ENCODE assay signal across 26 cellular contexts in the genomic region with DNA sequence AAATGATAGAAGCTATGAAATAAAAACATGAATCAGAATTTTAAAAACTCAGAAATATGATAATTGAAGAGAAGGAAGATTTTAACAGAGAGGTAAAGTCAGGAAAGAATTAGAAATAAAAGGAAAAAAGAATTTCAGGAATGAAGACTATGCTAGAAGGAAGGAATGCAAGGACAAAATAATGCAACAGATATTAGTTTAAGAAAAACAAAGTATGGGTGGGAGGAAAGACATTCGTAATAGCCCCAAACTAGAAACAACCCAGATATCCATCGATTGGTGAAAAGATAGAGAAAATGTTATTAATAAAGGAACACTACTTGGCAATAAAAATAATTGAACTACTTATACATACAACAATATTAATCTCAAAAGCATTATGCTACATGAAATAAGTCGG.
"Had no signal": no experiment of that assay in that cellular context is flagged by ENCODE, and none has a peak within 500 bp of the region (broad histone marks: within the 10 kb centered on the region; RNA-seq: fewer than 3 reads in every experiment).

No MANE protein-coding gene starts in this region.

- H3K27me3 ChIP-seq: breast epithelium, esophagus squamous epithelium, hepatocyte, stomach, vagina had no signal

- H3K27ac ChIP-seq: breast epithelium, esophagus squamous epithelium, lower lobe of right lung, skin epidermis, vagina had no signal

- H3K9me3 Mint-ChIP-seq: activated CD4-positive, alpha-beta memory T cell treated with anti-CD3 and anti-CD28 coated beads, Interleukin-2, amount 10 ng/mL, durations not matched to agents 7 days and 5 days had no signal

- H3K27ac Mint-ChIP-seq: activated CD4-positive, alpha-beta memory T cell treated with anti-CD3 and anti-CD28 coated beads, Interleukin-2, amount 10 ng/mL, durations not matched to agents 7 days and 5 days; activated CD8-positive, alpha-beta memory T cell treated with anti-CD3 and anti-CD28 coated beads, Interleukin-2, amount 10 ng/mL, durations not matched to agents 7 days and 5 days; activated naive CD4-positive, alpha-beta T cell treated with anti-CD3 and anti-CD28 coated beads for 36 hours; activated naive CD8-positive, alpha-beta T cell treated with anti-CD3 and anti-CD28 coated beads, Interleukin-2, amount 50 U/mL, for 24 hours; dendritic cell treated with granulocyte-macrophage colony-stimulating factor and Interleukin-4, amounts not matched to agents 40 ng/mL and 50 ng/mL, for 4 days had no signal

- H3K9me3 ChIP-seq: breast epithelium, esophagus squamous epithelium, lower lobe of right lung, stomach, vagina had no signal

- H3K4me3 ChIP-seq: breast epithelium, esophagus squamous epithelium, hepatocyte, lower lobe of right lung, skin epidermis, stomach, vagina had no signal

- H3K36me3 Mint-ChIP-seq: activated CD8-positive, alpha-beta memory T cell treated with anti-CD3 and anti-CD28 coated beads, Interleukin-2, amount 10 ng/mL, durations not matched to agents 7 days and 5 days had no signal

- H3K27me3 Mint-ChIP-seq: activated naive CD8-positive, alpha-beta T cell treated with anti-CD3 and anti-CD28 coated beads, Interleukin-2, amount 50 U/mL, for 24 hours; dendritic cell treated with granulocyte-macrophage colony-stimulating factor and Interleukin-4, amounts not matched to agents 40 ng/mL and 50 ng/mL, for 4 days had no signal

- H3K4me3 Mint-ChIP-seq: activated CD4-positive, alpha-beta memory T cell treated with anti-CD3 and anti-CD28 coated beads, Interleukin-2, amount 10 ng/mL, durations not matched to agents 7 days and 5 days; activated CD8-positive, alpha-beta memory T cell treated with anti-CD3 and anti-CD28 coated beads, Interleukin-2, amount 10 ng/mL, durations not matched to agents 7 days and 5 days; activated naive CD4-positive, alpha-beta T cell treated with anti-CD3 and anti-CD28 coated beads for 36 hours; activated naive CD8-positive, alpha-beta T cell treated with anti-CD3 and anti-CD28 coated beads, Interleukin-2, amount 50 U/mL, for 24 hours; dendritic cell treated with granulocyte-macrophage colony-stimulating factor and Interleukin-4, amounts not matched to agents 40 ng/mL and 50 ng/mL, for 4 days; nephron had no signal

- H2AFZ ChIP-seq: hepatocyte had no signal

- H3K4me1 ChIP-seq: breast epithelium, lower lobe of right lung, vagina had no signal

- DNase-seq: activated CD4-positive, alpha-beta memory T cell treated with anti-CD3 and anti-CD28 coated beads, Interleukin-2, amount 10 ng/mL, durations not matched to agents 7 days and 5 days; activated CD4-positive, alpha-beta T cell treated with anti-CD3 and anti-CD28 coated beads for 48 hours; activated CD4-positive, CD25-positive, alpha-beta regulatory T cell; activated CD8-positive, alpha-beta memory T cell treated with anti-CD3 and anti-CD28 coated beads, Interleukin-2, amount 10 ng/mL, durations not matched to agents 7 days and 5 days; activated naive CD4-positive, alpha-beta T cell treated with anti-CD3 and anti-CD28 coated beads for 36 hours; activated naive CD8-positive, alpha-beta T cell treated with anti-CD3 and anti-CD28 coated beads, Interleukin-2, amount 50 U/mL, for 24 hours; anterior cingulate cortex; cerebellar nuclear complex; effector memory CD4-positive, alpha-beta T cell; esophagus squamous epithelium; islet precursor cell; left colon; lower lobe of right lung; midbrain; posterior cingulate gyrus; stimulated activated CD4-positive, alpha-beta T cell treated with anti-CD3 and anti-CD28 coated beads, Interleukin-4, amount 100 ng/mL, for 1 hour; stomach; T-helper 1 cell; T-helper 9 cell; trophoblast cell had no signal

- ATAC-seq: activated CD8-positive, alpha-beta memory T cell treated with anti-CD3 and anti-CD28 coated beads, Interleukin-2, amount 10 ng/mL, durations not matched to agents 7 days and 5 days; activated naive CD8-positive, alpha-beta T cell treated with anti-CD3 and anti-CD28 coated beads, Interleukin-2, amount 50 U/mL, for 24 hours; left colon; lower lobe of right lung had no signal

- H3K4me1 Mint-ChIP-seq: activated CD4-positive, alpha-beta memory T cell treated with anti-CD3 and anti-CD28 coated beads, Interleukin-2, amount 10 ng/mL, durations not matched to agents 7 days and 5 days; activated CD8-positive, alpha-beta memory T cell treated with anti-CD3 and anti-CD28 coated beads, Interleukin-2, amount 10 ng/mL, durations not matched to agents 7 days and 5 days; activated naive CD8-positive, alpha-beta T cell treated with anti-CD3 and anti-CD28 coated beads, Interleukin-2, amount 50 U/mL, for 24 hours; nephron had no signal

- H3K79me2 ChIP-seq: hepatocyte had no signal

- H3K4me2 ChIP-seq: hepatocyte had no signal

- H3K36me3 ChIP-seq: breast epithelium, esophagus squamous epithelium, lower lobe of right lung, stomach, vagina had no signal
